Comparison of ENCODE assay signal across 1 cellular context in the genomic region with DNA sequence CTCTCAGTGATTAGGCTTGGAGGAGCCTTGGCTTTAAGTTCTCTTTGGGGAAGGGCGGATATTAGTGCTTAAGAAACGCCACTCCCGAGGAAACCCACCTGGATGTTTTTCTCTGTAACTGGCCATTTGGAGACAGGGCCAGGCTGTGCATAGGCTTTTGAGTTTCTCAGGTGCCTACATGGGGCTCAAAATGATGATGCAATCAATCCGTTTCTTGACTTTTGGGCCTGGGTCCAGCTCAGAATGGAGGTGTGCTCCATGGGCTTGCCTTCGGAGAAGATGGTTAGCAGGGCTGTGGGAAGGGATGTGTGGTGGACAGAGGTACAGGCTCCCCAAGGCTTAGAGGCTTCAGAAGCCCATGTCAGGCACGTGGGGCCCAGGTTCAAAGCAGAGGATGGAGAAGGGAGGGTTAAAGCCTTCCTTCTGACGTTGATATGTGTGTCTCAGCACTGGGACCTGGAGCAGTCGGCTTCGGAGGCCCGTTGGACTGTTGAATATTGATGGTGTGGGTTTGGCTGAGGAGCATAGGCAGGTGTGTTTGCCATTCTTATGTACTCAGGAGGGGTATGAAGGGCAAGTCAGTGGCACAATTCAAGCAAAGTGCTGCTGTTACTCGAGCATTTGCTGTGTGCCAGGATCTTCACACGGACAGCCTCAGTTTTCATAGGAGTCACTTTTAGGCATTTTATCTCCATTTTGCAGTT.
TF ChIP-seq lines count a peak whose summit lies in the region.

No MANE protein-coding gene starts in this region.

TF ChIP-seq in IMR-90, 13 proteins besides CTCF, POLR2A, EP300 and RAD21:
- peak; percentile 71 for TF ChIP-seq CEBPB (IDR thresholded peaks at IDR 0.05; ENCODE audit: low read depth, low read length)
- TF ChIP-seq MAFK (IDR thresholded peaks at IDR 0.05; ENCODE audit: low read depth, low read length): no peak
